Comparison of ENCODE assay signal across 37 cellular contexts in genomic region chr20:10680571-10680970, GRCh38. TPM values are rescaled to one million over a fixed set of nuclear protein-coding genes. Genes with fewer than 3 reads are reported as not detected.
"Had no signal": no experiment of that assay in that cellular context is flagged by ENCODE, and none has a peak within 500 bp of the region (broad histone marks: within the 10 kb centered on the region; RNA-seq: fewer than 3 reads in every experiment).

No MANE protein-coding gene starts in this region.

- H3K36me3 ChIP-seq: adrenal gland, ascending aorta, cardiac muscle cell had no signal

- H3K9me3 Mint-ChIP-seq: activated B cell treated with CpG ODN at 0.5 μM for 24 hours; activated CD4-positive, alpha-beta memory T cell treated with anti-CD3 and anti-CD28 coated beads for 36 hours; activated CD4-positive, alpha-beta T cell treated with anti-CD3 and anti-CD28 coated beads, Interleukin-2, amount 10 ng/mL, durations not matched to agents 24 days and 14 days; activated CD8-positive, alpha-beta T cell treated with anti-CD3 and anti-CD28 coated beads for 36 hours; activated naive CD4-positive, alpha-beta T cell treated with anti-CD3 and anti-CD28 coated beads for 36 hours; activated naive CD4-positive, alpha-beta T cell treated with anti-CD3 and anti-CD28 coated beads, Interleukin-2, amount 50 U/mL, for 72 hours; activated naive CD8-positive, alpha-beta T cell treated with anti-CD3 and anti-CD28 coated beads for 36 hours; activated T-cell treated with anti-CD3 and anti-CD28 coated beads, Interleukin-2, amount 50 U/mL, for 4 hours; activated T-cell treated with anti-CD3 and anti-CD28 coated beads, Interleukin-2, amount 50 U/mL, for 72 hours; activated T-helper 1 cell treated with anti-CD3 and anti-CD28 coated beads, Interleukin-12 subunit alpha, Interleukin-12 subunit beta, Interleukin-2, Interleukin-4 antibody, amounts not matched to agents 30 ng/mL and 10 ng/mL and 1 ng/mL, durations not matched to agents 14 hours and 24 hours and 36 hours; activated T-helper 17 cell treated with anti-CD3 and anti-CD28 coated beads, Interleukin-2, amount 50 U/mL, for 72 hours; central memory CD8-positive, alpha-beta T cell; T-helper 1 cell treated with Interleukin-12 subunit alpha and Interleukin-12 subunit beta and Interleukin-4 antibody, amounts not matched to agents 30 μg/mL and 1 μg/mL, for 36 hours; T-helper 2 cell treated with Interferon-gamma antibody and Interleukin-4, amounts not matched to agents 5 μg/mL and 100 μg/mL, for 36 hours had no signal

- DNase-seq: activated B cell treated with CpG ODN at 0.5 μM for 24 hours; activated CD4-positive, alpha-beta memory T cell treated with anti-CD3 and anti-CD28 coated beads for 36 hours; activated CD4-positive, alpha-beta T cell treated with anti-CD3 and anti-CD28 coated beads for 4 hours; activated CD4-positive, alpha-beta T cell treated with anti-CD3 and anti-CD28 coated beads, Interleukin-2, amount 10 ng/mL, durations not matched to agents 24 days and 14 days; activated CD4-positive, alpha-beta T cell treated with anti-CD3 and anti-CD28 coated beads, Interleukin-2, amount 50 U/mL, for 1 hour; activated CD4-positive, alpha-beta T cell treated with anti-CD3 and anti-CD28 coated beads, Interleukin-2, amount 50 U/mL, for 4 hours; activated CD4-positive, CD25-positive, alpha-beta regulatory T cell treated with anti-CD3 and anti-CD28 coated beads, Interleukin-2, amount 50 U/mL, for 72 hours; activated CD8-positive, alpha-beta memory T cell treated with anti-CD3 and anti-CD28 coated beads, Interleukin-2, amount 50 U/mL, for 4 hours; activated CD8-positive, alpha-beta T cell treated with anti-CD3 and anti-CD28 coated beads for 36 hours; activated effector memory CD4-positive, alpha-beta T cell treated with anti-CD3 and anti-CD28 coated beads, Interleukin-2, amount 50 U/mL, for 16 hours; activated gamma-delta T cell treated with Interleukin-2 at 50 U/mL for 16 hours; activated naive CD4-positive, alpha-beta T cell; activated naive CD4-positive, alpha-beta T cell treated with anti-CD3 and anti-CD28 coated beads for 36 hours; activated naive CD4-positive, alpha-beta T cell treated with anti-CD3 and anti-CD28 coated beads, Interleukin-2, amount 50 U/mL, for 16 hours; activated naive CD8-positive, alpha-beta T cell treated with anti-CD3 and anti-CD28 coated beads for 36 hours; activated T-cell treated with anti-CD3 and anti-CD28 coated beads for 4 hours; activated T-cell treated with anti-CD3 and anti-CD28 coated beads, Interleukin-2, amount 50 U/mL, for 1 hour; activated T-cell treated with anti-CD3 and anti-CD28 coated beads, Interleukin-2, amount 50 U/mL, for 4 hours; activated T-cell treated with anti-CD3 and anti-CD28 coated beads, Interleukin-2, amount 50 U/mL, for 72 hours; adrenal gland; amniotic stem cell; caudate nucleus; cerebellar nuclear complex; T-helper 2 cell; T-helper 9 cell had no signal

- FAIRE-seq: bronchial epithelial cell, TTC549 had no signal

- ATAC-seq: activated CD8-positive, alpha-beta T cell treated with anti-CD3 and anti-CD28 coated beads for 36 hours; activated naive CD4-positive, alpha-beta T cell treated with anti-CD3 and anti-CD28 coated beads, Interleukin-2, amount 50 U/mL, for 72 hours; activated T-cell treated with anti-CD3 and anti-CD28 coated beads, Interleukin-2, amount 50 U/mL, for 4 hours; activated T-cell treated with anti-CD3 and anti-CD28 coated beads, Interleukin-2, amount 50 U/mL, for 72 hours; activated T-helper 17 cell treated with anti-CD3 and anti-CD28 coated beads, Interleukin-2, amount 50 U/mL, for 72 hours had no signal

- H3K4me1 Mint-ChIP-seq: activated B cell treated with CpG ODN at 0.5 μM for 24 hours; activated CD4-positive, alpha-beta T cell treated with anti-CD3 and anti-CD28 coated beads, Interleukin-2, amount 10 ng/mL, durations not matched to agents 24 days and 14 days; activated naive CD8-positive, alpha-beta T cell treated with anti-CD3 and anti-CD28 coated beads for 36 hours; activated T-helper 17 cell treated with anti-CD3 and anti-CD28 coated beads, Interleukin-2, amount 50 U/mL, for 72 hours; brain; central memory CD8-positive, alpha-beta T cell had no signal

- H3K4me3 Mint-ChIP-seq: activated B cell treated with CpG ODN at 0.5 μM for 24 hours; activated CD4-positive, alpha-beta memory T cell treated with anti-CD3 and anti-CD28 coated beads for 36 hours; activated CD4-positive, alpha-beta T cell treated with anti-CD3 and anti-CD28 coated beads, Interleukin-2, amount 10 ng/mL, durations not matched to agents 24 days and 14 days; activated CD8-positive, alpha-beta T cell treated with anti-CD3 and anti-CD28 coated beads for 36 hours; activated naive CD4-positive, alpha-beta T cell treated with anti-CD3 and anti-CD28 coated beads for 36 hours; activated naive CD8-positive, alpha-beta T cell treated with anti-CD3 and anti-CD28 coated beads for 36 hours; activated T-cell treated with anti-CD3 and anti-CD28 coated beads, Interleukin-2, amount 50 U/mL, for 4 hours; activated T-cell treated with anti-CD3 and anti-CD28 coated beads, Interleukin-2, amount 50 U/mL, for 72 hours; activated T-helper 1 cell treated with anti-CD3 and anti-CD28 coated beads, Interleukin-12 subunit alpha, Interleukin-12 subunit beta, Interleukin-2, Interleukin-4 antibody, amounts not matched to agents 30 ng/mL and 10 ng/mL and 1 ng/mL, durations not matched to agents 14 hours and 24 hours and 36 hours; activated T-helper 17 cell treated with anti-CD3 and anti-CD28 coated beads, Interleukin-2, amount 50 U/mL, for 72 hours; brain; central memory CD8-positive, alpha-beta T cell; T-helper 1 cell treated with Interleukin-12 subunit alpha and Interleukin-12 subunit beta and Interleukin-4 antibody, amounts not matched to agents 30 μg/mL and 1 μg/mL, for 36 hours; T-helper 2 cell treated with Interferon-gamma antibody and Interleukin-4, amounts not matched to agents 5 μg/mL and 100 μg/mL, for 36 hours had no signal

- H3K4me3 ChIP-seq: adrenal gland, ascending aorta, cardiac muscle cell had no signal

- H3K36me3 Mint-ChIP-seq: activated CD4-positive, alpha-beta memory T cell treated with anti-CD3 and anti-CD28 coated beads for 36 hours; activated naive CD4-positive, alpha-beta T cell treated with anti-CD3 and anti-CD28 coated beads, Interleukin-2, amount 50 U/mL, for 72 hours; activated naive CD8-positive, alpha-beta T cell treated with anti-CD3 and anti-CD28 coated beads for 36 hours; brain had no signal

- H3K4me1 ChIP-seq: adrenal gland had no signal

- H3K27me3 ChIP-seq: adrenal gland, ascending aorta, cardiac muscle cell had no signal

- H3K27ac Mint-ChIP-seq: activated B cell treated with CpG ODN at 0.5 μM for 24 hours; activated CD4-positive, alpha-beta memory T cell treated with anti-CD3 and anti-CD28 coated beads for 36 hours; activated CD4-positive, alpha-beta T cell treated with anti-CD3 and anti-CD28 coated beads, Interleukin-2, amount 10 ng/mL, durations not matched to agents 24 days and 14 days; activated CD8-positive, alpha-beta T cell treated with anti-CD3 and anti-CD28 coated beads for 36 hours; activated naive CD4-positive, alpha-beta T cell treated with anti-CD3 and anti-CD28 coated beads for 36 hours; activated naive CD4-positive, alpha-beta T cell treated with anti-CD3 and anti-CD28 coated beads, Interleukin-2, amount 50 U/mL, for 72 hours; activated naive CD8-positive, alpha-beta T cell treated with anti-CD3 and anti-CD28 coated beads for 36 hours; activated T-cell treated with anti-CD3 and anti-CD28 coated beads, Interleukin-2, amount 50 U/mL, for 72 hours; activated T-helper 1 cell treated with anti-CD3 and anti-CD28 coated beads, Interleukin-12 subunit alpha, Interleukin-12 subunit beta, Interleukin-2, Interleukin-4 antibody, amounts not matched to agents 30 ng/mL and 10 ng/mL and 1 ng/mL, durations not matched to agents 14 hours and 24 hours and 36 hours; activated T-helper 17 cell treated with anti-CD3 and anti-CD28 coated beads, Interleukin-2, amount 50 U/mL, for 72 hours; brain; T-helper 1 cell treated with Interleukin-12 subunit alpha and Interleukin-12 subunit beta and Interleukin-4 antibody, amounts not matched to agents 30 μg/mL and 1 μg/mL, for 36 hours; T-helper 2 cell treated with Interferon-gamma antibody and Interleukin-4, amounts not matched to agents 5 μg/mL and 100 μg/mL, for 36 hours had no signal

- H3K27ac ChIP-seq: adrenal gland, ascending aorta, cardiac muscle cell, VCaP had no signal

- H3K9me3 ChIP-seq: adrenal gland, ascending aorta had no signal

RNA-seq across cellular contexts. Expression of gene JAG1, which starts 6.8 kb away (rescaled TPM):
- total RNA-seq: activated B cell treated with CpG ODN at 0.5 μM for 24 hours had no signal
